22 cellular contexts compared by ENCODE assay signal in the genomic region with DNA sequence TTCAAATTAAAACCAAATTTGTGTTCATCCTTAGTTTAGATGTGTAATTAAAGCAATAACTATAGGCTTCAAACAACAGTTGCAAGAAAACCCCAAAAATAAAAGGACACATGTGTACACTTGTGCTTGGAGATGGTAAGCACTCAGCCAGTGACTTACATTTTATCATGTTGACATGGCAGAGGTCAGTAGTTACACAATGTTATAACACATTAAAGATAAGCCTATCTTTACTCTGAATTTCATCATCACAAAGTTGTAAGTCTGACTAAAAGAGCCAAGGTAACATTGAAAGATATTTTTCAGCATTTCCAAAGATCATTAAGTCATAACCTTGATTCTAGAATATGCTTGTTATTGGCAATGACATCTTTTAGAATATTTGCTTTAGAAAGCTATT.
"Had no signal": no experiment of that assay in that cellular context is flagged by ENCODE, and none has a peak within 500 bp of the region (broad histone marks: within the 10 kb centered on the region; RNA-seq: fewer than 3 reads in every experiment).

No MANE protein-coding gene starts in this region.

- H3K4me3 ChIP-seq: coronary artery, hepatocyte, left lung, lung, psoas muscle, stomach, thoracic aorta, transverse colon had no signal

- DNase-seq: effector CD4-positive, alpha-beta T cell; endodermal cell; erythroblast; foreskin keratinocyte; left lung; mesenchymal stem cell; naive thymus-derived CD4-positive, alpha-beta T cell; nephron progenitor cell; psoas muscle; retina; stimulated activated CD4-positive, alpha-beta T cell treated with anti-CD3 and anti-CD28 coated beads, Interleukin-2, amount 100 ng/mL, for 24 hours; stimulated activated CD4-positive, alpha-beta T cell treated with anti-CD3 and anti-CD28 coated beads, Interleukin-4, amount 100 ng/mL, for 4 hours; stimulated activated naive CD4-positive, alpha-beta T cell; stomach; substantia nigra; transverse colon had no signal

- H3K4me3 Mint-ChIP-seq: endodermal cell; naive thymus-derived CD4-positive, alpha-beta T cell; nephron progenitor cell had no signal

- H3K9me3 ChIP-seq: left lung, psoas muscle, stomach, thoracic aorta, transverse colon had no signal

- ATAC-seq: foreskin keratinocyte; left lung; naive thymus-derived CD4-positive, alpha-beta T cell; psoas muscle; sciatic nerve had no signal

- H3K4me1 Mint-ChIP-seq: nephron progenitor cell had no signal

- FAIRE-seq: endothelial cell of umbilical vein had no signal

- H3K9me3 Mint-ChIP-seq: endodermal cell, nephron progenitor cell had no signal

- H3K27ac ChIP-seq: coronary artery, foreskin keratinocyte, hepatocyte, left lung, psoas muscle, stomach, thoracic aorta, transverse colon had no signal

- H3K36me3 ChIP-seq: left lung, stomach, thoracic aorta, transverse colon had no signal

- H3K27me3 Mint-ChIP-seq: naive thymus-derived CD4-positive, alpha-beta T cell had no signal

- H3K4me1 ChIP-seq: foreskin keratinocyte, left lung, psoas muscle, stomach, transverse colon had no signal

- H3K27me3 ChIP-seq: foreskin keratinocyte, hepatocyte, left lung, stomach, transverse colon had no signal

- H3K27ac Mint-ChIP-seq: endodermal cell; naive thymus-derived CD4-positive, alpha-beta T cell; nephron progenitor cell had no signal
